ENCODE assay signal across 20 cellular contexts in genomic region chr2:16271231-16271896, GRCh38.
"Had no signal": no experiment of that assay in that cellular context is flagged by ENCODE, and none has a peak within 500 bp of the region (broad histone marks: within the 10 kb centered on the region; RNA-seq: fewer than 3 reads in every experiment).

No MANE protein-coding gene starts in this region.

- H3K27me3 Mint-ChIP-seq: activated CD4-positive, alpha-beta T cell treated with anti-CD3 and anti-CD28 coated beads, Interleukin-2, amount 10 ng/mL, durations not matched to agents 7 days and 5 days; activated CD8-positive, alpha-beta T cell treated with anti-CD3 and anti-CD28 coated beads for 36 hours; brain; T-helper 17 cell had no signal

- H3K4me1 Mint-ChIP-seq: activated CD4-positive, alpha-beta T cell treated with anti-CD3 and anti-CD28 coated beads, Interleukin-2, amount 10 ng/mL, durations not matched to agents 7 days and 5 days; activated naive CD4-positive, alpha-beta T cell treated with anti-CD3 and anti-CD28 coated beads, Interleukin-2, amount 50 U/mL, for 24 hours; immature natural killer cell; naive thymus-derived CD4-positive, alpha-beta T cell; T-helper 17 cell had no signal

- H3K9me3 Mint-ChIP-seq: activated CD4-positive, alpha-beta T cell treated with anti-CD3 and anti-CD28 coated beads, Interleukin-2, amount 10 ng/mL, durations not matched to agents 7 days and 5 days; activated CD8-positive, alpha-beta T cell treated with anti-CD3 and anti-CD28 coated beads for 36 hours; activated naive CD4-positive, alpha-beta T cell treated with anti-CD3 and anti-CD28 coated beads, Interleukin-2, amount 50 U/mL, for 24 hours; immature natural killer cell had no signal

- DNase-seq: activated CD4-positive, alpha-beta T cell treated with anti-CD3 and anti-CD28 coated beads, Interleukin-2, amount 10 ng/mL, durations not matched to agents 7 days and 5 days; activated CD8-positive, alpha-beta T cell treated with anti-CD3 and anti-CD28 coated beads for 36 hours; activated gamma-delta T cell treated with Interleukin-2 at 50 U/mL for 16 hours; aorta; effector CD8-positive, alpha-beta T cell; erythroblast; foreskin melanocyte; immature natural killer cell; kidney glomerular epithelial cell; left lung; naive thymus-derived CD4-positive, alpha-beta T cell; spleen; stimulated activated CD4-positive, alpha-beta T cell treated with anti-CD3 and anti-CD28 coated beads, Interleukin-4, amount 100 ng/mL, for 1 hour; stimulated activated naive CD8-positive, alpha-beta T cell treated with anti-CD3 and anti-CD28 coated beads, Interleukin-15, Interleukin-2, amounts not matched to agents 100 U/mL and 50 U/mL, for 24 hours; T-helper 17 cell; thyroid gland; upper lobe of right lung had no signal

- H3K27me3 ChIP-seq: left lung, spleen, thyroid gland, upper lobe of right lung had no signal

- H3K4me3 Mint-ChIP-seq: activated CD4-positive, alpha-beta T cell treated with anti-CD3 and anti-CD28 coated beads, Interleukin-2, amount 10 ng/mL, durations not matched to agents 7 days and 5 days; activated CD8-positive, alpha-beta T cell treated with anti-CD3 and anti-CD28 coated beads for 36 hours; activated naive CD4-positive, alpha-beta T cell treated with anti-CD3 and anti-CD28 coated beads, Interleukin-2, amount 50 U/mL, for 24 hours; brain; immature natural killer cell; naive thymus-derived CD4-positive, alpha-beta T cell; T-helper 17 cell had no signal

- H3K27ac Mint-ChIP-seq: activated CD4-positive, alpha-beta T cell treated with anti-CD3 and anti-CD28 coated beads, Interleukin-2, amount 10 ng/mL, durations not matched to agents 7 days and 5 days; activated CD8-positive, alpha-beta T cell treated with anti-CD3 and anti-CD28 coated beads for 36 hours; activated naive CD4-positive, alpha-beta T cell treated with anti-CD3 and anti-CD28 coated beads, Interleukin-2, amount 50 U/mL, for 24 hours; brain; immature natural killer cell; naive thymus-derived CD4-positive, alpha-beta T cell; progenitor cell of endocrine pancreas; T-helper 17 cell had no signal

- ATAC-seq: activated CD8-positive, alpha-beta T cell treated with anti-CD3 and anti-CD28 coated beads for 36 hours; left lung; naive thymus-derived CD4-positive, alpha-beta T cell; stimulated activated naive CD8-positive, alpha-beta T cell treated with anti-CD3 and anti-CD28 coated beads, Interleukin-15, Interleukin-2, amounts not matched to agents 100 U/mL and 50 U/mL, for 24 hours; T-helper 17 cell; upper lobe of right lung had no signal

- H3K36me3 Mint-ChIP-seq: activated naive CD4-positive, alpha-beta T cell treated with anti-CD3 and anti-CD28 coated beads, Interleukin-2, amount 50 U/mL, for 24 hours; brain; immature natural killer cell; naive thymus-derived CD4-positive, alpha-beta T cell had no signal

- H3K4me1 ChIP-seq: left lung, spleen, thyroid gland, upper lobe of right lung had no signal

- H3K27ac ChIP-seq: left lung, spleen, thyroid gland, upper lobe of right lung had no signal
